ENCODE assay signal across 1 cellular context in genomic region chr5:74640450-74641013, GRCh38.
TF ChIP-seq lines count a peak whose summit lies in the region.

Gene ENC1 (minus strand): TSS chr5:74640728. CDS start chr5:74636485, 4,243 bp downstream.

TF ChIP-seq in WTC11, 78 proteins besides CTCF, POLR2A, EP300 and RAD21 (continued from another document):
- TF ChIP-seq ZNF281 (CRISPR knock-in tag; IDR thresholded peaks at IDR 0.05): no peak
- no peak for TF ChIP-seq AR (CRISPR knock-in tag; IDR thresholded peaks at IDR 0.05)
- TF ChIP-seq, protein P1, sequence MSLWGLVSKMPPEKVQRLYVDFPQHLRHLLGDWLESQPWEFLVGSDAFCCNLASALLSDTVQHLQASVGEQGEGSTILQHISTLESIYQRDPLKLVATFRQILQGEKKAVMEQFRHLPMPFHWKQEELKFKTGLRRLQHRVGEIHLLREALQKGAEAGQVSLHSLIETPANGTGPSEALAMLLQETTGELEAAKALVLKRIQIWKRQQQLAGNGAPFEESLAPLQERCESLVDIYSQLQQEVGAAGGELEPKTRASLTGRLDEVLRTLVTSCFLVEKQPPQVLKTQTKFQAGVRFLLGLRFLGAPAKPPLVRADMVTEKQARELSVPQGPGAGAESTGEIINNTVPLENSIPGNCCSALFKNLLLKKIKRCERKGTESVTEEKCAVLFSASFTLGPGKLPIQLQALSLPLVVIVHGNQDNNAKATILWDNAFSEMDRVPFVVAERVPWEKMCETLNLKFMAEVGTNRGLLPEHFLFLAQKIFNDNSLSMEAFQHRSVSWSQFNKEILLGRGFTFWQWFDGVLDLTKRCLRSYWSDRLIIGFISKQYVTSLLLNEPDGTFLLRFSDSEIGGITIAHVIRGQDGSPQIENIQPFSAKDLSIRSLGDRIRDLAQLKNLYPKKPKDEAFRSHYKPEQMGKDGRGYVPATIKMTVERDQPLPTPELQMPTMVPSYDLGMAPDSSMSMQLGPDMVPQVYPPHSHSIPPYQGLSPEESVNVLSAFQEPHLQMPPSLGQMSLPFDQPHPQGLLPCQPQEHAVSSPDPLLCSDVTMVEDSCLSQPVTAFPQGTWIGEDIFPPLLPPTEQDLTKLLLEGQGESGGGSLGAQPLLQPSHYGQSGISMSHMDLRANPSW (CRISPR knock-in tag; conservative IDR thresholded peaks at IDR 0.05; ENCODE audit: low read depth): no peak; the same call in 1 of the 2 replicates
- TF ChIP-seq, protein P2, sequence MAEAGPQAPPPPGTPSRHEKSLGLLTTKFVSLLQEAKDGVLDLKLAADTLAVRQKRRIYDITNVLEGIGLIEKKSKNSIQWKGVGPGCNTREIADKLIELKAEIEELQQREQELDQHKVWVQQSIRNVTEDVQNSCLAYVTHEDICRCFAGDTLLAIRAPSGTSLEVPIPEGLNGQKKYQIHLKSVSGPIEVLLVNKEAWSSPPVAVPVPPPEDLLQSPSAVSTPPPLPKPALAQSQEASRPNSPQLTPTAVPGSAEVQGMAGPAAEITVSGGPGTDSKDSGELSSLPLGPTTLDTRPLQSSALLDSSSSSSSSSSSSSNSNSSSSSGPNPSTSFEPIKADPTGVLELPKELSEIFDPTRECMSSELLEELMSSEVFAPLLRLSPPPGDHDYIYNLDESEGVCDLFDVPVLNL (CRISPR knock-in tag; IDR thresholded peaks at IDR 0.05; ENCODE audit: borderline replicate concordance, low read depth): peak; percentile 30; the same call in 1 of the 2 replicates
- TF ChIP-seq NFATC4 (CRISPR knock-in tag; IDR thresholded peaks at IDR 0.05): no peak
- TF ChIP-seq ZNF425 (CRISPR knock-in tag; conservative IDR thresholded peaks at IDR 0.05): no peak
- TF ChIP-seq CBFB (CRISPR knock-in tag; IDR thresholded peaks at IDR 0.05; ENCODE audit: low read depth): peak; percentile 97
- peak; percentile 97 for TF ChIP-seq HMGXB4 (CRISPR knock-in tag; IDR thresholded peaks at IDR 0.05)
- TF ChIP-seq KAT7 (CRISPR knock-in tag; IDR thresholded peaks at IDR 0.05; ENCODE audit: borderline replicate concordance): peak; percentile 81; the same call in 1 of the 2 replicates
- no peak for TF ChIP-seq ZNF671 (CRISPR knock-in tag; IDR thresholded peaks at IDR 0.05)
- TF ChIP-seq, protein P3, sequence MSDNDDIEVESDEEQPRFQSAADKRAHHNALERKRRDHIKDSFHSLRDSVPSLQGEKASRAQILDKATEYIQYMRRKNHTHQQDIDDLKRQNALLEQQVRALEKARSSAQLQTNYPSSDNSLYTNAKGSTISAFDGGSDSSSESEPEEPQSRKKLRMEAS (CRISPR knock-in tag; IDR thresholded peaks at IDR 0.05): peak; percentile 81
- TF ChIP-seq, protein P4, sequence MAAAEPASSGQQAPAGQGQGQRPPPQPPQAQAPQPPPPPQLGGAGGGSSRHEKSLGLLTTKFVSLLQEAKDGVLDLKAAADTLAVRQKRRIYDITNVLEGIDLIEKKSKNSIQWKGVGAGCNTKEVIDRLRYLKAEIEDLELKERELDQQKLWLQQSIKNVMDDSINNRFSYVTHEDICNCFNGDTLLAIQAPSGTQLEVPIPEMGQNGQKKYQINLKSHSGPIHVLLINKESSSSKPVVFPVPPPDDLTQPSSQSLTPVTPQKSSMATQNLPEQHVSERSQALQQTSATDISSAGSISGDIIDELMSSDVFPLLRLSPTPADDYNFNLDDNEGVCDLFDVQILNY (CRISPR knock-in tag; IDR thresholded peaks at IDR 0.05): peak; percentile 63; the same call in 1 of the 2 replicates
- TF ChIP-seq, protein P5, sequence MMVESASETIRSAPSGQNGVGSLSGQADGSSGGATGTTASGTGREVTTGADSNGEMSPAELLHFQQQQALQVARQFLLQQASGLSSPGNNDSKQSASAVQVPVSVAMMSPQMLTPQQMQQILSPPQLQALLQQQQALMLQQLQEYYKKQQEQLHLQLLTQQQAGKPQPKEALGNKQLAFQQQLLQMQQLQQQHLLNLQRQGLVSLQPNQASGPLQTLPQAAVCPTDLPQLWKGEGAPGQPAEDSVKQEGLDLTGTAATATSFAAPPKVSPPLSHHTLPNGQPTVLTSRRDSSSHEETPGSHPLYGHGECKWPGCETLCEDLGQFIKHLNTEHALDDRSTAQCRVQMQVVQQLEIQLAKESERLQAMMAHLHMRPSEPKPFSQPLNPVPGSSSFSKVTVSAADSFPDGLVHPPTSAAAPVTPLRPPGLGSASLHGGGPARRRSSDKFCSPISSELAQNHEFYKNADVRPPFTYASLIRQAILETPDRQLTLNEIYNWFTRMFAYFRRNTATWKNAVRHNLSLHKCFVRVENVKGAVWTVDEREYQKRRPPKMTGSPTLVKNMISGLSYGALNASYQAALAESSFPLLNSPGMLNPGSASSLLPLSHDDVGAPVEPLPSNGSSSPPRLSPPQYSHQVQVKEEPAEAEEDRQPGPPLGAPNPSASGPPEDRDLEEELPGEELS (CRISPR knock-in tag; IDR thresholded peaks at IDR 0.05): peak; percentile 63; the same call in 1 of the 2 replicates
- TF ChIP-seq HMGA2 (CRISPR knock-in tag; IDR thresholded peaks at IDR 0.05): no peak
- no peak for TF ChIP-seq CDX4 (CRISPR knock-in tag; IDR thresholded peaks at IDR 0.05; ENCODE audit: borderline replicate concordance)
- TF ChIP-seq, protein P6, sequence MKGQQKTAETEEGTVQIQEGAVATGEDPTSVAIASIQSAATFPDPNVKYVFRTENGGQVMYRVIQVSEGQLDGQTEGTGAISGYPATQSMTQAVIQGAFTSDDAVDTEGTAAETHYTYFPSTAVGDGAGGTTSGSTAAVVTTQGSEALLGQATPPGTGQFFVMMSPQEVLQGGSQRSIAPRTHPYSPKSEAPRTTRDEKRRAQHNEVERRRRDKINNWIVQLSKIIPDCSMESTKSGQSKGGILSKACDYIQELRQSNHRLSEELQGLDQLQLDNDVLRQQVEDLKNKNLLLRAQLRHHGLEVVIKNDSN (CRISPR knock-in tag; IDR thresholded peaks at IDR 0.05): no peak; the same call in 1 of the 2 replicates
- TF ChIP-seq IRF2 (CRISPR knock-in tag; IDR thresholded peaks at IDR 0.05; ENCODE audit: borderline replicate concordance, low read depth): no peak
- no peak for TF ChIP-seq TEAD4 (CRISPR knock-in tag; IDR thresholded peaks at IDR 0.05)
- peak; percentile 69; the same call in 1 of the 2 replicates for TF ChIP-seq ESRRA (CRISPR knock-in tag; IDR thresholded peaks at IDR 0.05; ENCODE audit: borderline replicate concordance)
- TF ChIP-seq ZNF138 (CRISPR knock-in tag; conservative IDR thresholded peaks at IDR 0.05): peak; percentile 57; the same call in 1 of the 2 replicates
- no peak for TF ChIP-seq ZNF317 (CRISPR knock-in tag; IDR thresholded peaks at IDR 0.05; ENCODE audit: borderline replicate concordance, low read depth)
- 0 out of 2 replicates have a peak, but pooled peaks have one; percentile 39 for TF ChIP-seq PRDM15 (CRISPR knock-in tag; IDR thresholded peaks at IDR 0.05)
